1 cellular context compared by ENCODE assay signal in the genomic region with DNA sequence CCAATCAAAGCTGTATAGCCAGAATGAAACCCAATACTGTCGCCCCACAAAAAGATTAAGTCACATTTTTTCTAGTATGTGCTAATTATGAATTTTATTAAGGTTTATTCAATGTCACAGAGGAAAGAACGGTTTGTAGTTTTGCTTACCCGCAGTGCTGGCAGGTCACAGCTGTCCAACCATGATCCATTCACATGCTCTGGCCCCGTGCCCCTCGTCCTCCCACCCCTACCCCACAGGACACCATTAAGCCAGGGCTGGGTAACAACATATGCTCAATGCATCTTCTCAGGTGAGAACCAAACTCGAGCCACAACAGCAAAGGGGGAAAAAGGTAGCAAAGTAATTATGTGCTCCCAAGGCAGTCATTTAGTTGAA.
TF ChIP-seq lines count a peak whose summit lies in the region.

No MANE protein-coding gene starts in this region.

TF ChIP-seq in GM12878, 131 proteins besides CTCF, POLR2A, EP300 and RAD21:
- TF ChIP-seq EED (IDR thresholded peaks at IDR 0.05; ENCODE audit: low read depth) (no peak), WRNIP1 (IDR thresholded peaks at IDR 0.05; ENCODE audit: borderline replicate concordance, low read depth, low read length) (no peak), SPI1 (IDR thresholded peaks at IDR 0.05; ENCODE audit: borderline replicate concordance, insufficient read depth, low read depth, low read length) (no peak), SMAD1 (IDR thresholded peaks at IDR 0.05; ENCODE audit: low read depth, partially characterized antibody) (no peak), SUPT20H (IDR thresholded peaks at IDR 0.05; ENCODE audit: borderline replicate concordance, control insufficient read depth, low read depth, low read length) (no peak), PML (IDR thresholded peaks at IDR 0.05; ENCODE audit: low read length) (no peak), ZNF274 (IDR thresholded peaks at IDR 0.05; ENCODE audit: insufficient read depth, insufficient read length) (no peak), BRCA1 (IDR thresholded peaks at IDR 0.05; ENCODE audit: low read depth, low read length) (no peak)
- TF ChIP-seq, protein P1, sequence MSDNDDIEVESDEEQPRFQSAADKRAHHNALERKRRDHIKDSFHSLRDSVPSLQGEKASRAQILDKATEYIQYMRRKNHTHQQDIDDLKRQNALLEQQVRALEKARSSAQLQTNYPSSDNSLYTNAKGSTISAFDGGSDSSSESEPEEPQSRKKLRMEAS (IDR thresholded peaks at IDR 0.05; ENCODE audit: low read depth, low read length), result no peak
TF ChIP-seq in GM12878: peak in this region for 0.
